2 cellular contexts compared by ENCODE assay signal in the genomic region with DNA sequence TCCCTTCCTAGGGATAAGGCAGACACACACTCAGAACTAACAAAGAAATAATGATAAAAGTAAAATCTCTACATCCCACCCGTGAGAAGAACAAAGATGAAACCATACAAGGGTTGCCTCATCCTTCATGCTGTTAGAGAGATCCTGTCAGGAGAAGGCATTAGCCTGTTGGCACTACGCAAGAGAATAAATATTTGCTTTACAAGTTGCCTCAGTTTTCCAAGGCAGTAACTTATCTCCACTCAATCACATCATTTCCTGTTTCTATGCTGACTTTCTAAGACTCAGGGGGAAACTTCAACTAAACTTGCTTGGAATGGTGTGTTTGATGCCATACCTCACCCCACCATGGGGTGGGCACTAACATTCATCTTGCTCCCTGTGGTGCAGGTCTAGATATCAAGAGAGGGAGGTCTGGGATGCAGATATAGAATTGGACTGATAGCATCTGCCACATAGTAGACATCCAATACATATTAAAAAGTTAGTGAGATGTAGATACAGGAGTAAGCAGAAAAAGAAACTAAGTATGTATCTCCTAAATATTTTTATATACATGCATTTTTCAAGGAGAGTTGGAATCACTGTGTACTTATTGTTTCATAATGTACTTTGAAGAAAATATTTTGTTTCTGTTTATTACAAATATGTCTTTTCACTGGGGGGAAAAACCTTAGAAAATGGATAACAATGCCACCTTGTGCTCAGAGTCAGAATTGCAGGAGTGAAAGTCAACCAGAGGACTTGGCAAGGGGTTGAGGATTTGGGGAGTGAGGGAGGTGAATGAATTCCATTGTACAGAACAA.
TF ChIP-seq lines count a peak whose summit lies in the region.

No MANE protein-coding gene starts in this region.

TF ChIP-seq in GM12878, 131 proteins besides CTCF, POLR2A, EP300 and RAD21:
- peak; percentile 41; the same call in 1 of the 2 replicates for TF ChIP-seq SMC3 (IDR thresholded peaks at IDR 0.05; ENCODE audit: borderline replicate concordance, low read length)
- TF ChIP-seq NFIC (IDR thresholded peaks at IDR 0.05; ENCODE audit: low read depth, low read length) = no peak
- TF ChIP-seq EED (IDR thresholded peaks at IDR 0.05; ENCODE audit: low read depth) = no peak
- no peak for TF ChIP-seq IKZF1 (conservative IDR thresholded peaks at IDR 0.05)

TF ChIP-seq in HepG2, 621 proteins besides CTCF, POLR2A, EP300 and RAD21:
- TF ChIP-seq DPF2 (CRISPR knock-in tag; IDR thresholded peaks at IDR 0.05; ENCODE audit: borderline replicate concordance, low read depth) (no peak), ZNF563 (CRISPR knock-in tag; IDR thresholded peaks at IDR 0.05) (no peak), SMC3 (IDR thresholded peaks at IDR 0.05; ENCODE audit: low read length) (0 out of 2 replicates have a peak, but pooled peaks have one; percentile 10), RFX5 (IDR thresholded peaks at IDR 0.05; ENCODE audit: low read depth, low read length) (no peak), STAG1 (CRISPR knock-in tag; IDR thresholded peaks at IDR 0.05) (peak; percentile 61), HMGXB4 (CRISPR knock-in tag; IDR thresholded peaks at IDR 0.05; ENCODE audit: borderline replicate concordance in 1 of 2, low read depth in 1 of 2) (no peak)
- TF ChIP-seq, protein P1, sequence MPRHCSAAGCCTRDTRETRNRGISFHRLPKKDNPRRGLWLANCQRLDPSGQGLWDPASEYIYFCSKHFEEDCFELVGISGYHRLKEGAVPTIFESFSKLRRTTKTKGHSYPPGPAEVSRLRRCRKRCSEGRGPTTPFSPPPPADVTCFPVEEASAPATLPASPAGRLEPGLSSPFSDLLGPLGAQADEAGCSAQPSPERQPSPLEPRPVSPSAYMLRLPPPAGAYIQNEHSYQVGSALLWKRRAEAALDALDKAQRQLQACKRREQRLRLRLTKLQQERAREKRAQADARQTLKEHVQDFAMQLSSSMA (CRISPR knock-in tag; IDR thresholded peaks at IDR 0.05) = no peak
